ENCODE assay signal across 8 cellular contexts in genomic region chr16:20866161-20866772, GRCh38. TPM values are rescaled to one million over a fixed set of nuclear protein-coding genes. Genes with fewer than 3 reads are reported as not detected.
A peak's percentile ranks its signal among the peaks of the same experiment; 100 is the strongest.
DNase-seq lines count a peak whose midpoint lies in the region; ATAC-seq, FAIRE-seq and TF ChIP-seq lines count a peak whose summit lies in the region.

No MANE protein-coding gene starts in this region.

- H3K9me2 ChIP-seq in MM.1S (replicated peaks; ENCODE audit: insufficient read depth, low read length), result no peaks in the 10 kb centered on the region

- WGBS in neuronal stem cell (ENCODE audit: extremely low coverage in 2 of 2, insufficient read length in 2 of 2, insufficient replicate concordance in 1 of 2), 2 donors, result no CpG with 5 or more reads among the region's 6 CpGs

- dilution Hi-C loops in endothelial cell of umbilical vein (cut with MboI; ENCODE audit: extremely low pct_ligation_motif_present, low sequenced_read_pairs), result no loop called here

- peak; percentile 31 for FAIRE-seq in GM19239 (lab: Jason Lieb, UNC)
- peak; percentile 93 for FAIRE-seq in endothelial cell of umbilical vein (lab: Jason Lieb, UNC)

- H3K4me2 ChIP-seq in endothelial cell of umbilical vein (ENCODE audit: insufficient read depth, low read length) (peak overlapping the region; percentile 35), neuronal stem cell (ENCODE audit: insufficient read depth, low read length, poor library complexity, severe bottlenecking) (no peak overlapping the region), MM.1S (ENCODE audit: low read depth, low read length) (no peak overlapping the region)

- no peaks in the 10 kb centered on the region for H3K27me3 ChIP-seq in ACC112 (ENCODE audit: insufficient read depth, low read length)
- H3K27me3 ChIP-seq in endothelial cell of umbilical vein (ENCODE audit: control insufficient read depth in 2 of 2, insufficient read depth in 2 of 2, low read length in 2 of 2), result no peaks in the 10 kb centered on the region
- no peaks in the 10 kb centered on the region for H3K27me3 ChIP-seq in neuronal stem cell (ENCODE audit: control insufficient read depth in 3 of 3, insufficient read depth in 3 of 3, low read depth in 1 of 3, low read length in 3 of 3)
- H3K27me3 ChIP-seq in MM.1S (replicated peaks; ENCODE audit: insufficient read depth, low read length), result no peaks in the 10 kb centered on the region

- DNase-seq in GM19239 (ENCODE audit: insufficient read length, low spot score) (no peak), RWPE1 (ENCODE audit: low spot score) (peak; percentile 88), endothelial cell of umbilical vein (ENCODE audit: low read depth, low spot score) (peak; percentile 90), neuronal stem cell (ENCODE audit: low spot score) (peak; percentile 6), caudate nucleus (lab: John Stamatoyannopoulos, UW) (no peak), MM.1S (no peak)

- peak overlapping the region; percentile 63 for H3K18ac ChIP-seq in neuronal stem cell (ENCODE audit: low read length)

- H3K79me2 ChIP-seq in ACC112 (ENCODE audit: control insufficient read depth, insufficient read depth, low read length, unreplicated experiment), result peaks cover 92% of the 10 kb centered on the region
- H3K79me2 ChIP-seq in endothelial cell of umbilical vein (ENCODE audit: control insufficient read depth, insufficient read depth, low read length), result peaks cover 87% of the 10 kb centered on the region
- H3K79me2 ChIP-seq in MM.1S (ENCODE audit: low read length), result peaks cover 8% of the 10 kb centered on the region; the same call in 1 of the 2 replicates

- H3K36me3 ChIP-seq in ACC112 (ENCODE audit: insufficient read depth, low read length) (peaks cover 7% of the 10 kb centered on the region; the same call in 1 of the 2 replicates), endothelial cell of umbilical vein (ENCODE audit: control insufficient read depth in 2 of 2, extremely low read depth in 1 of 2, insufficient read depth in 2 of 2, low read length in 2 of 2) (peaks cover 4 to 10% of the 10 kb centered on the region in 2 experiments), neuronal stem cell (replicated peaks in 1 of 2; ENCODE audit: control insufficient read depth in 2 of 2, insufficient read depth in 2 of 2, low read length in 2 of 2) (peaks cover 7 to 12% of the 10 kb centered on the region in 2 donors), MM.1S (replicated peaks; ENCODE audit: insufficient read depth, low read length) (no peaks in the 10 kb centered on the region)

- H3K4ac ChIP-seq in neuronal stem cell (ENCODE audit: low read length), result no peak overlapping the region

- H3K79me1 ChIP-seq in neuronal stem cell (ENCODE audit: low read depth, low read length), result peaks cover 6% of the 10 kb centered on the region

- no peak overlapping the region for H2AK5ac ChIP-seq in neuronal stem cell (ENCODE audit: low read depth, low read length)

- H4K20me1 ChIP-seq in endothelial cell of umbilical vein (replicated peaks; ENCODE audit: control insufficient read depth, extremely low read depth, insufficient read depth, low read length) (no peaks in the 10 kb centered on the region), MM.1S (ENCODE audit: insufficient read depth, low read length) (no peaks in the 10 kb centered on the region)

- TF ChIP-seq CTCF in RWPE1 (conservative IDR thresholded peaks at IDR 0.05; ENCODE audit: low read depth) (no peak), endothelial cell of umbilical vein (IDR thresholded peaks at IDR 0.05; ENCODE audit: extremely low read depth in 1 of 2, insufficient read depth in 1 of 2, low read depth in 1 of 2, low read length in 2 of 2) (no peak), MM.1S (IDR thresholded peaks at IDR 0.05; ENCODE audit: low read length) (no peak)

- CTCF ChIA-PET in RWPE1 (lab: Yijun Ruan, JAX) (interaction anchor here (0.9 kb wide), 1 partner anchor 291 kb away, joined by 3 read pairs; no protein-coding TSS in a partner anchor), endothelial cell of umbilical vein (lab: Charles Lee) (interaction anchor here (0.9 to 6.4 kb wide), 11 partner anchors 9 to 60 kb away, joined by 3 to 37 read pairs (median 5); partner anchors contain the start of genes ERI2, LYRM1 and REXO5)

- no peaks in the 10 kb centered on the region for H3K9me1 ChIP-seq in endothelial cell of umbilical vein (replicated peaks; ENCODE audit: control insufficient read depth, extremely low read depth, insufficient read depth, low read length)

- H3K4me3 ChIP-seq in ACC112 (ENCODE audit: low read depth, low read length), result peak overlapping the region; percentile 41; the same call in 1 of the 2 replicates
- H3K4me3 ChIP-seq in endothelial cell of umbilical vein (replicated peaks in 1 of 3; ENCODE audit: insufficient read depth in 1 of 3, low read depth in 1 of 3, low read length in 3 of 3), result no peak overlapping the region
- no peak overlapping the region for H3K4me3 ChIP-seq in neuronal stem cell (ENCODE audit: low read length in 2 of 2)
- no peak overlapping the region for H3K4me3 ChIP-seq in MM.1S (ENCODE audit: low read length)

- no peak overlapping the region for H4K8ac ChIP-seq in neuronal stem cell (ENCODE audit: low read depth, low read length)

- H4K91ac ChIP-seq in neuronal stem cell (ENCODE audit: low read depth, low read length, poor library complexity), result no peak overlapping the region

- no peak for ATAC-seq in HG03469 (IDR thresholded peaks at IDR 0.05; ENCODE audit: unreplicated experiment)

- no peak overlapping the region for H3K23ac ChIP-seq in neuronal stem cell (ENCODE audit: low read depth, low read length, poor library complexity)

- intact Hi-C loops in endothelial cell of umbilical vein (cut with micrococcal nuclease), result loop anchor here (1.0 to 5.0 kb wide), 3 partner anchors 12 to 216 kb away; partner anchors contain the start of genes DCUN1D3 and LYRM1

- H3K9me3 ChIP-seq in endothelial cell of umbilical vein (replicated peaks; ENCODE audit: control insufficient read depth, insufficient read depth, low read length), result no peaks in the 10 kb centered on the region
- peaks cover 0 to 3% of the 10 kb centered on the region in 2 donors for H3K9me3 ChIP-seq in neuronal stem cell (replicated peaks in 1 of 2; ENCODE audit: control insufficient read depth in 2 of 2, insufficient read depth in 1 of 2, low read depth in 1 of 2, low read length in 2 of 2)
- no peaks in the 10 kb centered on the region for H3K9me3 ChIP-seq in MM.1S (replicated peaks; ENCODE audit: insufficient read depth, low read length)

- no peak overlapping the region for H2BK12ac ChIP-seq in neuronal stem cell (ENCODE audit: low read length)

- H3K4me1 ChIP-seq in ACC112 (ENCODE audit: control insufficient read depth, insufficient read depth, low read length, unreplicated experiment), result peaks cover 49% of the 10 kb centered on the region
- peaks cover 55% of the 10 kb centered on the region for H3K4me1 ChIP-seq in endothelial cell of umbilical vein (ENCODE audit: control insufficient read depth, extremely low read depth, insufficient read depth, low read length)
- H3K4me1 ChIP-seq in neuronal stem cell (ENCODE audit: control insufficient read depth in 2 of 2, insufficient read depth in 1 of 2, low read depth in 1 of 2, low read length in 2 of 2), result peaks cover 6 to 7% of the 10 kb centered on the region in 2 donors
- H3K4me1 ChIP-seq in MM.1S (ENCODE audit: low read length), result no peaks in the 10 kb centered on the region

- H3K27ac ChIP-seq in ACC112 (ENCODE audit: low read depth, low read length) (peak overlapping the region; percentile 96), RWPE1 (peak overlapping the region; percentile 98), endothelial cell of umbilical vein (ENCODE audit: insufficient read depth, low read depth, low read length) (peak overlapping the region; percentile 97), neuronal stem cell (replicated peaks; ENCODE audit: low read length) (no peak overlapping the region), caudate nucleus (ENCODE audit: low read depth, low read length) (no peak overlapping the region), MM.1S (ENCODE audit: low read length) (no peak overlapping the region)

- H3K14ac ChIP-seq in neuronal stem cell (ENCODE audit: low read length), result no peak overlapping the region

- peak; percentile 42 for TF ChIP-seq POLR2A in endothelial cell of umbilical vein (IDR thresholded peaks at IDR 0.05; ENCODE audit: low read depth, low read length)

- no TSS peak for BruUV-seq in endothelial cell of umbilical vein (replicated peaks; lab: Mats Ljungman, UMichigan)

- H2BK120ac ChIP-seq in neuronal stem cell (ENCODE audit: low read depth, low read length), result no peak overlapping the region

- H3F3A ChIP-seq in MM.1S (ENCODE audit: insufficient read depth, low read length), result no peaks in the 10 kb centered on the region

- H2AFZ ChIP-seq in ACC112 (ENCODE audit: low read length, unreplicated experiment) (no peak overlapping the region), endothelial cell of umbilical vein (ENCODE audit: low read depth, low read length) (no peak overlapping the region), neuronal stem cell (ENCODE audit: low read length) (no peak overlapping the region), MM.1S (ENCODE audit: low read length) (no peak overlapping the region)

- H2BK15ac ChIP-seq in neuronal stem cell (ENCODE audit: low read length), result no peak overlapping the region

- peak overlapping the region; percentile 82 for H3K9ac ChIP-seq in endothelial cell of umbilical vein (replicated peaks; ENCODE audit: extremely low read depth, insufficient read depth, low read length)
- H3K9ac ChIP-seq in neuronal stem cell (ENCODE audit: low read depth, low read length, poor library complexity), result no peak overlapping the region
- no peak overlapping the region for H3K9ac ChIP-seq in MM.1S (ENCODE audit: low read length)

- H2BK5ac ChIP-seq in neuronal stem cell (ENCODE audit: low read length), result no peak overlapping the region

- POLR2A ChIA-PET in RWPE1 (lab: Yijun Ruan, JAX; ENCODE audit: low non-redundant PET) (interaction anchor here (1.0 kb wide), 1 partner anchor 34 kb away, joined by 3 read pairs; the partner anchor contains the start of genes DCUN1D3 and LYRM1), endothelial cell of umbilical vein (lab: Charles Lee) (interaction anchor here (1.5 kb wide), 1 partner anchor 34 kb away, joined by 12 read pairs; the partner anchor contains the start of genes DCUN1D3 and LYRM1)

RNA-seq across cellular contexts. Expression of gene DCUN1D3, which starts 33.9 kb away (rescaled TPM):
- 35.0 and 39.6 TPM in 2 replicates for total RNA-seq in endothelial cell of umbilical vein
- polyA plus RNA-seq in endothelial cell of umbilical vein, result 8.8 and 10.4 TPM in 2 replicates
- polyA plus RNA-seq in endothelial cell of umbilical vein (2011; cell fraction: cytosol; rRNA removed), result 13.5 and 14.2 TPM in 2 replicates
- polyA plus RNA-seq in endothelial cell of umbilical vein (2011; cell fraction: nucleus; rRNA removed), result 28.5 and 31.3 TPM in 2 replicates
- 15.7 and 16.5 TPM in 2 replicates for polyA plus RNA-seq in endothelial cell of umbilical vein (2012)
- polyA minus RNA-seq in endothelial cell of umbilical vein, result 40.9 and 43.9 TPM in 2 replicates
- 1.6 TPM for polyA minus RNA-seq in endothelial cell of umbilical vein (2011; cell fraction: cytosol; rRNA and poly(A)+ RNA removed)
- polyA minus RNA-seq in endothelial cell of umbilical vein (2011; cell fraction: nucleus; rRNA and poly(A)+ RNA removed), result 40.7 and 47.7 TPM in 2 replicates
- 5.1 TPM for polyA plus RNA-seq in neuronal stem cell (2013, experiment 1 of 2)
- 4.8 TPM for polyA plus RNA-seq in neuronal stem cell (2013, experiment 2 of 2)

RNA-seq across cellular contexts. Expression of gene LYRM1, which starts 34.3 kb away (rescaled TPM):
- 28.4 and 29.1 TPM in 2 replicates for total RNA-seq in endothelial cell of umbilical vein
- 13.8 and 20.4 TPM in 2 replicates for polyA plus RNA-seq in endothelial cell of umbilical vein
- polyA plus RNA-seq in endothelial cell of umbilical vein (2011; cell fraction: cytosol; rRNA removed), result 34.3 and 34.7 TPM in 2 replicates
- polyA plus RNA-seq in endothelial cell of umbilical vein (2011; cell fraction: nucleus; rRNA removed), result 16.3 and 18.2 TPM in 2 replicates
- polyA plus RNA-seq in endothelial cell of umbilical vein (2012), result 45.2 and 45.3 TPM in 2 replicates
- polyA minus RNA-seq in endothelial cell of umbilical vein, result 10.3 and 13.5 TPM in 2 replicates
- 9.3 TPM for polyA minus RNA-seq in endothelial cell of umbilical vein (2011; cell fraction: cytosol; rRNA and poly(A)+ RNA removed)
- polyA minus RNA-seq in endothelial cell of umbilical vein (2011; cell fraction: nucleus; rRNA and poly(A)+ RNA removed), result 6.7 and 7.1 TPM in 2 replicates
- polyA plus RNA-seq in neuronal stem cell (2013, experiment 1 of 2), result 40.9 TPM
- polyA plus RNA-seq in neuronal stem cell (2013, experiment 2 of 2), result 39.7 TPM

RNA-seq across cellular contexts. Expression of gene REXO5, which starts 59.9 kb away (rescaled TPM):
- 7.4 and 11.5 TPM in 2 replicates for total RNA-seq in endothelial cell of umbilical vein
- polyA plus RNA-seq in endothelial cell of umbilical vein, result 2.1 and 2.3 TPM in 2 replicates
- 3.0 TPM in 2 replicates for polyA plus RNA-seq in endothelial cell of umbilical vein (2011; cell fraction: cytosol; rRNA removed)
- polyA plus RNA-seq in endothelial cell of umbilical vein (2011; cell fraction: nucleus; rRNA removed), result 17.4 and 19.8 TPM in 2 replicates
- polyA plus RNA-seq in endothelial cell of umbilical vein (2012), result 2.9 and 3.5 TPM in 2 replicates
- polyA minus RNA-seq in endothelial cell of umbilical vein, result 13.6 and 14.2 TPM in 2 replicates
- polyA minus RNA-seq in endothelial cell of umbilical vein (2011; cell fraction: cytosol; rRNA and poly(A)+ RNA removed), result 4.2 TPM
- polyA minus RNA-seq in endothelial cell of umbilical vein (2011; cell fraction: nucleus; rRNA and poly(A)+ RNA removed), result 17.9 and 19.8 TPM in 2 replicates
- polyA plus RNA-seq in neuronal stem cell (2013, experiment 1 of 2), result 5.9 TPM
- polyA plus RNA-seq in neuronal stem cell (2013, experiment 2 of 2), result 6.2 TPM

RNA-seq across cellular contexts. Expression of gene ERI2, which starts 60.0 kb away (rescaled TPM):
- total RNA-seq in endothelial cell of umbilical vein, result 8.9 and 9.3 TPM in 2 replicates
- polyA plus RNA-seq in endothelial cell of umbilical vein, result 6.6 and 16.1 TPM in 2 replicates
- 3.9 and 4.4 TPM in 2 replicates for polyA plus RNA-seq in endothelial cell of umbilical vein (2011; cell fraction: cytosol; rRNA removed)
- 6.9 and 10.9 TPM in 2 replicates for polyA plus RNA-seq in endothelial cell of umbilical vein (2011; cell fraction: nucleus; rRNA removed)
- 5.0 and 5.3 TPM in 2 replicates for polyA plus RNA-seq in endothelial cell of umbilical vein (2012)
- polyA minus RNA-seq in endothelial cell of umbilical vein, result 5.1 and 6.1 TPM in 2 replicates
- polyA minus RNA-seq in endothelial cell of umbilical vein (2011; cell fraction: cytosol; rRNA and poly(A)+ RNA removed), result 10.1 TPM
- polyA minus RNA-seq in endothelial cell of umbilical vein (2011; cell fraction: nucleus; rRNA and poly(A)+ RNA removed), result 4.1 and 5.4 TPM in 2 replicates
- 16.1 TPM for polyA plus RNA-seq in neuronal stem cell (2013, experiment 1 of 2)
- 16.7 TPM for polyA plus RNA-seq in neuronal stem cell (2013, experiment 2 of 2)

Comparison
In these comparisons a context has a peak if more than half of its experiments do, and no peak if none do; other contexts are left out.
1. H3K27ac ChIP-seq: peak in ACC112 (single experiment), RWPE1 (single experiment) and endothelial cell of umbilical vein (single experiment); none in neuronal stem cell (single experiment), caudate nucleus (single experiment) and MM.1S (single experiment).
2. DNase-seq: peak in RWPE1 (single experiment), endothelial cell of umbilical vein (single experiment) and neuronal stem cell (single experiment); none in GM19239 (single experiment), caudate nucleus (0 of 61) and MM.1S (single experiment).